Comparison of ENCODE assay signal across 8 cellular contexts in genomic region chr11:34438529-34439507, GRCh38. TPM values are rescaled to one million over a fixed set of nuclear protein-coding genes. Genes with fewer than 3 reads are reported as not detected.
DNase-seq lines count a peak whose midpoint lies in the region; TF ChIP-seq lines count a peak whose summit lies in the region.

Gene CAT, plus strand, starts transcription at chr11:34438934. Its CDS starts 80 bp downstream, at chr11:34439014.

- H3K23ac ChIP-seq in neuronal stem cell (ENCODE audit: low read depth, low read length, poor library complexity) = peak within 1 kb of the TSS; percentile 57

- H3K27me3 ChIP-seq in neuronal stem cell (ENCODE audit: control insufficient read depth in 3 of 3, insufficient read depth in 3 of 3, low read depth in 1 of 3, low read length in 3 of 3) = no peaks in the 10 kb centered on the region

- intact Hi-C loops in activated T-helper 2 cell treated with anti-CD3 and anti-CD28 coated beads, Interferon-gamma antibody, Interleukin-2, Interleukin-4, amounts not matched to agents 10 μg/mL and 5 μg/mL and 100 μg/mL, durations not matched to agents 14 hours and 24 hours and 36 hours (cut with micrococcal nuclease) = loop anchor here (1.0 to 2.0 kb wide), 3 partner anchors 80 to 388 kb away; partner anchors contain the start of genes ABTB2 and CAPRIN1

- WGBS in neuronal stem cell (ENCODE audit: extremely low coverage in 2 of 2, insufficient read length in 2 of 2, insufficient replicate concordance in 1 of 2), 2 donors = no CpG with 5 or more reads among the region's 62 CpGs

- no peaks in the 10 kb centered on the region for H3K27me3 Mint-ChIP-seq in activated T-helper 2 cell treated with anti-CD3 and anti-CD28 coated beads, Interferon-gamma antibody, Interleukin-2, Interleukin-4, amounts not matched to agents 10 μg/mL and 5 μg/mL and 100 μg/mL, durations not matched to agents 14 hours and 24 hours and 36 hours (ENCODE audit: low read depth)

- peak within 1 kb of the TSS in 1 of 2 donors; percentile 99 for H3K4me3 ChIP-seq in neuronal stem cell (ENCODE audit: low read length in 2 of 2)

- H4K8ac ChIP-seq in neuronal stem cell (ENCODE audit: low read depth, low read length) = no peak within 1 kb of the TSS

- peak within 1 kb of the TSS; percentile 89 for H3K27ac Mint-ChIP-seq in activated T-helper 2 cell treated with anti-CD3 and anti-CD28 coated beads, Interferon-gamma antibody, Interleukin-2, Interleukin-4, amounts not matched to agents 10 μg/mL and 5 μg/mL and 100 μg/mL, durations not matched to agents 14 hours and 24 hours and 36 hours

- H2BK5ac ChIP-seq in neuronal stem cell (ENCODE audit: low read length) = no peak within 1 kb of the TSS

- H3K36me3 ChIP-seq in neuronal stem cell (replicated peaks in 1 of 2; ENCODE audit: control insufficient read depth in 2 of 2, insufficient read depth in 2 of 2, low read length in 2 of 2) = peaks cover 0 to 1% of the 10 kb centered on the region in 2 donors

- TF ChIP-seq POLR2A in Raji (IDR thresholded peaks at IDR 0.05; ENCODE audit: insufficient read depth, low read depth, low read length) = peak; percentile 91

- peaks cover 9% of the 10 kb centered on the region for H3K36me3 Mint-ChIP-seq in activated T-helper 2 cell treated with anti-CD3 and anti-CD28 coated beads, Interferon-gamma antibody, Interleukin-2, Interleukin-4, amounts not matched to agents 10 μg/mL and 5 μg/mL and 100 μg/mL, durations not matched to agents 14 hours and 24 hours and 36 hours (ENCODE audit: low read depth)

- H4K91ac ChIP-seq in neuronal stem cell (ENCODE audit: low read depth, low read length, poor library complexity) = no peak within 1 kb of the TSS

- H3K4me1 ChIP-seq in neuronal stem cell (ENCODE audit: control insufficient read depth in 2 of 2, insufficient read depth in 1 of 2, low read depth in 1 of 2, low read length in 2 of 2) = peaks cover 0 to 2% of the 10 kb centered on the region in 2 donors

- DNase-seq in EH (ENCODE audit: low read depth) (peak; percentile 98), H4 (ENCODE audit: low spot score) (peak; percentile 98), LoVo (ENCODE audit: low spot score) (peak; percentile 96), fibroblast of peridontal ligament (ENCODE audit: extremely low read depth) (peak; percentile 97), neuronal stem cell (ENCODE audit: low spot score) (peak; percentile 89)
- peak; percentile 97 for DNase-seq in activated T-helper 2 cell treated with anti-CD3 and anti-CD28 coated beads, Interferon-gamma antibody, Interleukin-2, Interleukin-4, amounts not matched to agents 10 μg/mL and 5 μg/mL and 100 μg/mL, durations not matched to agents 14 hours and 24 hours and 36 hours (ENCODE audit: low spot score)

- peak within 1 kb of the TSS; percentile 36 for H3K4me2 ChIP-seq in neuronal stem cell (ENCODE audit: insufficient read depth, low read length, poor library complexity, severe bottlenecking)

- H2BK12ac ChIP-seq in neuronal stem cell (ENCODE audit: low read length) = no peak within 1 kb of the TSS

- H2AK5ac ChIP-seq in neuronal stem cell (ENCODE audit: low read depth, low read length) = no peak within 1 kb of the TSS

- no peak within 1 kb of the TSS for H2BK120ac ChIP-seq in neuronal stem cell (ENCODE audit: low read depth, low read length)

- peak within 1 kb of the TSS; percentile 83 for H3K9ac ChIP-seq in neuronal stem cell (ENCODE audit: low read depth, low read length, poor library complexity)

- peaks cover 23% of the 10 kb centered on the region for H3K4me1 Mint-ChIP-seq in activated T-helper 2 cell treated with anti-CD3 and anti-CD28 coated beads, Interferon-gamma antibody, Interleukin-2, Interleukin-4, amounts not matched to agents 10 μg/mL and 5 μg/mL and 100 μg/mL, durations not matched to agents 14 hours and 24 hours and 36 hours (ENCODE audit: low read depth)

- peak within 1 kb of the TSS; percentile 90 for H3K4me3 Mint-ChIP-seq in activated T-helper 2 cell treated with anti-CD3 and anti-CD28 coated beads, Interferon-gamma antibody, Interleukin-2, Interleukin-4, amounts not matched to agents 10 μg/mL and 5 μg/mL and 100 μg/mL, durations not matched to agents 14 hours and 24 hours and 36 hours (ENCODE audit: low read depth)

- H3K4ac ChIP-seq in neuronal stem cell (ENCODE audit: low read length) = no peak within 1 kb of the TSS

- no peak for TF ChIP-seq CTCF in subcutaneous adipose tissue (IDR thresholded peaks at IDR 0.05; ENCODE audit: low read depth)

- H3K79me1 ChIP-seq in neuronal stem cell (ENCODE audit: low read depth, low read length) = no peaks in the 10 kb centered on the region

- peak within 1 kb of the TSS; percentile 96 for H3K18ac ChIP-seq in neuronal stem cell (ENCODE audit: low read length)

- no peaks in the 10 kb centered on the region for H3K9me3 Mint-ChIP-seq in activated T-helper 2 cell treated with anti-CD3 and anti-CD28 coated beads, Interferon-gamma antibody, Interleukin-2, Interleukin-4, amounts not matched to agents 10 μg/mL and 5 μg/mL and 100 μg/mL, durations not matched to agents 14 hours and 24 hours and 36 hours

- no peak within 1 kb of the TSS for H2AFZ ChIP-seq in neuronal stem cell (ENCODE audit: low read length)

- no peak within 1 kb of the TSS for H2BK15ac ChIP-seq in neuronal stem cell (ENCODE audit: low read length)

- H3K9me3 ChIP-seq in neuronal stem cell (replicated peaks in 1 of 2; ENCODE audit: control insufficient read depth in 2 of 2, insufficient read depth in 1 of 2, low read depth in 1 of 2, low read length in 2 of 2) = peaks cover 0 to 6% of the 10 kb centered on the region in 2 donors

- H3K14ac ChIP-seq in neuronal stem cell (ENCODE audit: low read length) = no peak within 1 kb of the TSS

- peak within 1 kb of the TSS; percentile 35 for H3K27ac ChIP-seq in neuronal stem cell (replicated peaks; ENCODE audit: low read length)

RNA-seq across cellular contexts. Expression of gene CAT, which starts in this region (rescaled TPM):
- total RNA-seq in H4 (2014; rRNA removed; shearing (Covaris generic)) = 121 and 134 TPM in 2 replicates
- total RNA-seq in activated T-helper 2 cell treated with anti-CD3 and anti-CD28 coated beads, Interferon-gamma antibody, Interleukin-2, Interleukin-4, amounts not matched to agents 10 μg/mL and 5 μg/mL and 100 μg/mL, durations not matched to agents 14 hours and 24 hours and 36 hours = 31.8 and 33.1 TPM in 2 replicates
- polyA plus RNA-seq in neuronal stem cell (2013, experiment 1 of 2) = 15.7 TPM
- 15.9 TPM for polyA plus RNA-seq in neuronal stem cell (2013, experiment 2 of 2)
- total RNA-seq in subcutaneous adipose tissue = 100 to 1,000 TPM; 429 to 486 (median 458) TPM
